9 cellular contexts compared by ENCODE assay signal in genomic region chr13:33441015-33441414, GRCh38.
A peak's percentile ranks its signal among the peaks of the same experiment; 100 is the strongest.
DNase-seq lines count a peak whose midpoint lies in the region; ATAC-seq, FAIRE-seq and TF ChIP-seq lines count a peak whose summit lies in the region.
"Had no signal": no experiment of that assay in that cellular context is flagged by ENCODE, and none has a peak within 500 bp of the region (broad histone marks: within the 10 kb centered on the region; RNA-seq: fewer than 3 reads in every experiment).

No MANE protein-coding gene starts in this region.

- no peaks in the 10 kb centered on the region for H3K27me3 ChIP-seq in upper lobe of right lung

- no peaks in the 10 kb centered on the region for H3K9me3 ChIP-seq in upper lobe of right lung

- no peak for FAIRE-seq in RCC 7860 (lab: Jason Lieb, UNC)

- H3K36me3 ChIP-seq in upper lobe of right lung = no peaks in the 10 kb centered on the region

- ATAC-seq in upper lobe of right lung (peak; percentile 65), omental fat pad (ENCODE audit: low FRiP score) (no peak), GM21576 (IDR thresholded peaks at IDR 0.05; ENCODE audit: unreplicated experiment) (no peak)

- H3K27ac ChIP-seq in upper lobe of right lung = no peak overlapping the region

- H3K4me3 ChIP-seq in foreskin fibroblast (ENCODE audit: low read depth in 1 of 2, low read length in 2 of 2) (no peak overlapping the region), upper lobe of right lung (no peak overlapping the region)

- intact Hi-C loops in upper lobe of right lung (cut with DNase I) = no loop called here

- DNase-seq in SIG-M5 treated with dmso at 0.1 percent for 504 hours (lab: John Stamatoyannopoulos, UW; ENCODE audit: unreplicated experiment) (peak; percentile 19), SIG-M5 (lab: John Stamatoyannopoulos, UW) (no peak), RCC 7860 (ENCODE audit: low spot score) (peak; percentile 43), foreskin fibroblast (peak; percentile 17 to 47), upper lobe of right lung (no peak), RPMI8226 (no peak), omental fat pad (ENCODE audit: low spot score) (no peak)
- DNase-seq: CD8-positive, alpha-beta memory T cell had no signal

- TF ChIP-seq CTCF in foreskin fibroblast (IDR thresholded peaks at IDR 0.05; ENCODE audit: low read depth, low read length) (no peak), upper lobe of right lung (IDR thresholded peaks at IDR 0.05) (peak; percentile 17), omental fat pad (IDR thresholded peaks at IDR 0.05) (no peak)

- no peaks in the 10 kb centered on the region for H3K4me1 ChIP-seq in upper lobe of right lung

Comparison
In these comparisons a context has a peak if more than half of its experiments do, and no peak if none do; other contexts are left out.
1. DNase-seq: peak in SIG-M5 treated with dmso at 0.1 percent for 504 hours (single experiment), RCC 7860 (single experiment) and foreskin fibroblast (2 of 2); none in SIG-M5 (single experiment), upper lobe of right lung (single experiment), RPMI8226 (single experiment) and omental fat pad (single experiment).